Comparison of ENCODE assay signal across 1 cellular context in the genomic region with DNA sequence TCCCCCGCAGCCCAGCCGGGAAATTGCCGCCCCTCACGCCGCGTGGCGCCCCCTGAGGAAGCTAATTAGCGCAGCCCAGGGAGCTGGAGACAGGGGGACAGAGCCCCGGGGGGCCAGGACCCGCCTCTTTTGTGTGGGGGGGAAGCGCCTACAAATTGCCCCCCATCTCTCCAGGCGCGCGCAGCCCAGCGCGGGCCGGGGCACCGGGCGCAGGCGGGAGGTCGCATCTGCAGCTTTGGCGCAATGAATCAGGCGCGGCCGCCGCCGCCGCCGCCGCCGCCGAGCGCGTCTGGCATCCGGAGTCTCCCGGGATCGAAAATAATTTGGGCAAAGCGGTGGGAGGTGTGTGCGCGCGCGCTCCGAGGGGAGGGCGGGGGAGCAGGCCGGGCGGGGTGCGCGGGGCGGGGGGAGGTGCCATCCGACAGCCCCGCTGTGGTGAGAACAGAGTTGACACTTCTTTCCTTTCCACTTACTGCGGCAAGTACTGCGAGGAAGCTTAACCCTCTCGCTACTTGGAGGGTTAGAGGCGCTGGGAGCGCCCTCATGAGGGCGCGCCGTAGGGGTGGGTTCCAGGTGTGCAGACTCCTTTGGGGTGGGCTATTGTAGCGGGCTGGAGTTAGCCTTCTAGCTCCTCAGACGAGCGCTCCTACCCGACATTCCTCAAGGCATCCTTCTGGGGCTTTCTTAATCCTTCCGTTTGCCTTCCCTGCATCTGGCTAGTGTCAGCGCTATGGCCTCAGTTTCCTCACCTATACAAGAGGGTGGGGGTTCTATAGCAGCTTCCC.
TF ChIP-seq lines count a peak whose summit lies in the region.

No MANE protein-coding gene starts in this region.

TF ChIP-seq in GM12878, 131 proteins besides CTCF, POLR2A, EP300 and RAD21 (continued from another document):
- TF ChIP-seq BHLHE40 (IDR thresholded peaks at IDR 0.05; ENCODE audit: borderline replicate concordance in 1 of 2, low read depth in 2 of 2, low read length in 1 of 2) (0 out of 4 replicates have a peak, but pooled peaks of 1 of the 2 experiments have one; percentile 2), MAX (IDR thresholded peaks at IDR 0.05; ENCODE audit: low read depth, low read length) (no peak), YY1 (IDR thresholded peaks at IDR 0.05; ENCODE audit: low read depth, low read length) (no peak), KLF5 (IDR thresholded peaks at IDR 0.05; ENCODE audit: partially characterized antibody) (no peak)
